12 cellular contexts compared by ENCODE assay signal in the genomic region with DNA sequence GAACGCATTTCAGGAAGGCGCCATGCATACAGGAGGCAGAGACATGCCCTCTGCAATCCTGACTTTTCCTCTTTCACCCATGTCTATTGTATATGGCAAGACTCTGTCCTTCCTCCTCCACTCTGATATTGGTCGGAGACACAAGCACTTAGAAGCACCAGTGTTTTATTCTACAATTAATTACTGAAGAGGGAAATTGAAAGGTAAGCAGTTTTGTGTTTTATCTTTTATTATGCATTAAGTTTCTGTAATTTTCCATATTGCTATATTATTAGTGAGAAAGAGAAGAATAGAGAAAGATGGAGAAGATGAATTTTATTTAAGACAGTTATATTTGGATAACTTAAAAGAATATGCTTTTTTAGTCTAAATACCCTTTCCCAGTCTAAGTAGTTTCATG. TPM values are rescaled to one million over a fixed set of nuclear protein-coding genes. Genes with fewer than 3 reads are reported as not detected.
DNase-seq lines count a peak whose midpoint lies in the region; ATAC-seq, FAIRE-seq and TF ChIP-seq lines count a peak whose summit lies in the region.
"Had no signal": no experiment of that assay in that cellular context is flagged by ENCODE, and none has a peak within 500 bp of the region (broad histone marks: within the 10 kb centered on the region; RNA-seq: fewer than 3 reads in every experiment).

No MANE protein-coding gene starts in this region.

- no peaks in the 10 kb centered on the region for H3K36me3 ChIP-seq in cardiac muscle cell
- H3K36me3 ChIP-seq in OCI-LY1 (ENCODE audit: insufficient read depth, low read length), result peaks cover 6% of the 10 kb centered on the region; the same call in 1 of the 2 replicates
- no peaks in the 10 kb centered on the region for H3K36me3 ChIP-seq in endocrine pancreas (ENCODE audit: control insufficient read depth, insufficient read depth, low read length)
- no peaks in the 10 kb centered on the region for H3K36me3 ChIP-seq in effector memory CD4-positive, alpha-beta T cell (ENCODE audit: control insufficient read depth, insufficient read depth, low read length)

- no peak overlapping the region for H2AFZ ChIP-seq in OCI-LY1 (ENCODE audit: low read length)

- intact Hi-C loops in right cardiac atrium (cut with DNase I), result no loop called here

- no peaks in the 10 kb centered on the region for H3F3A ChIP-seq in OCI-LY1 (ENCODE audit: insufficient read depth, low read length)

- no peaks in the 10 kb centered on the region for H3K9me3 ChIP-seq in cardiac muscle cell (ENCODE audit: low read depth)
- no peaks in the 10 kb centered on the region for H3K9me3 ChIP-seq in right cardiac atrium (ENCODE audit: control insufficient read depth, low read length)
- no peaks in the 10 kb centered on the region for H3K9me3 ChIP-seq in OCI-LY1 (ENCODE audit: low read length)
- no peaks in the 10 kb centered on the region for H3K9me3 ChIP-seq in endocrine pancreas (ENCODE audit: control insufficient read depth, low read length)
- no peaks in the 10 kb centered on the region for H3K9me3 ChIP-seq in effector memory CD4-positive, alpha-beta T cell (ENCODE audit: control insufficient read depth, low read length)

- H3K27ac ChIP-seq in cardiac muscle cell (peak overlapping the region; percentile 85), right cardiac atrium (ENCODE audit: low read length) (no peak overlapping the region), OCI-LY1 (ENCODE audit: low read depth, low read length, poor library complexity, severe bottlenecking) (peak overlapping the region; percentile 66)
- no peak overlapping the region for H3K27ac ChIP-seq in effector memory CD4-positive, alpha-beta T cell (ENCODE audit: insufficient read depth, low read length, poor library complexity, severe bottlenecking)
- H3K27ac ChIP-seq: epithelial cell of prostate had no signal

- DNase-seq in cardiac muscle cell (ENCODE audit: low read depth in 1 of 2, low spot score in 1 of 2) (no peak), right cardiac atrium (no peak), frontal cortex (ENCODE audit: low spot score in 2 of 2) (no peak)
- no peak for DNase-seq in stimulated activated effector memory CD8-positive, alpha-beta T cell treated with anti-CD3 and anti-CD28 coated beads, Interleukin-12 subunit alpha, Interleukin-12 subunit beta, amount 100 ng/mL, for 72 hours (ENCODE audit: low spot score in 2 of 2)
- DNase-seq in effector memory CD4-positive, alpha-beta T cell, result no peak
- DNase-seq in activated CD4-positive, alpha-beta T cell treated with anti-CD3 and anti-CD28 coated beads for 48 hours, result no peak
- DNase-seq: activated CD4-positive, alpha-beta T cell treated with anti-CD3 and anti-CD28 coated beads, Interleukin-2, amount 50 U/mL, for 48 hours had no signal

- H3K9me3 Mint-ChIP-seq in stimulated activated effector memory CD8-positive, alpha-beta T cell treated with anti-CD3 and anti-CD28 coated beads, Interleukin-12 subunit alpha, Interleukin-12 subunit beta, amount 100 ng/mL, for 72 hours, result no peaks in the 10 kb centered on the region
- H3K9me3 Mint-ChIP-seq: activated T-helper 1 cell treated with anti-CD3 and anti-CD28 coated beads, Interleukin-12 subunit alpha, Interleukin-12 subunit beta, Interleukin-2, Interleukin-4 antibody, amounts not matched to agents 30 ng/mL and 10 ng/mL and 1 ng/mL, durations not matched to agents 14 hours and 24 hours and 36 hours had no signal

- no peak for ATAC-seq in right cardiac atrium
- no peak for ATAC-seq in stimulated activated effector memory CD8-positive, alpha-beta T cell treated with anti-CD3 and anti-CD28 coated beads, Interleukin-12 subunit alpha, Interleukin-12 subunit beta, amount 100 ng/mL, for 72 hours
- ATAC-seq: Panc1 had no signal

- FAIRE-seq in frontal cortex (lab: Jason Lieb, UNC), result no peak

- H4K20me1 ChIP-seq in OCI-LY1 (ENCODE audit: insufficient read depth, low read length), result 0 out of 2 replicates have a peak, but pooled peaks cover 3% of the 10 kb centered on the region

- H3K79me2 ChIP-seq in OCI-LY1 (ENCODE audit: insufficient read depth, low read length), result peaks cover 99% of the 10 kb centered on the region

- peaks cover 54% of the 10 kb centered on the region for H3K4me1 ChIP-seq in cardiac muscle cell (ENCODE audit: low read depth)
- H3K4me1 ChIP-seq in right cardiac atrium (ENCODE audit: control insufficient read depth, insufficient read depth, low read length), result peaks cover 37% of the 10 kb centered on the region
- peaks cover 100% of the 10 kb centered on the region for H3K4me1 ChIP-seq in OCI-LY1 (ENCODE audit: insufficient read depth, low read length, severe bottlenecking)
- H3K4me1 ChIP-seq in endocrine pancreas (ENCODE audit: control insufficient read depth, insufficient read depth, low read length), result peaks cover 21% of the 10 kb centered on the region
- peaks cover 38% of the 10 kb centered on the region for H3K4me1 ChIP-seq in effector memory CD4-positive, alpha-beta T cell (ENCODE audit: control insufficient read depth, insufficient read depth, low read length, poor library complexity, severe bottlenecking)

- H3K27me3 ChIP-seq in cardiac muscle cell (no peaks in the 10 kb centered on the region), right cardiac atrium (ENCODE audit: control insufficient read depth, insufficient read depth) (no peaks in the 10 kb centered on the region), OCI-LY1 (ENCODE audit: insufficient read depth, low read length) (no peaks in the 10 kb centered on the region), endocrine pancreas (ENCODE audit: control insufficient read depth, insufficient read depth, low read length) (no peaks in the 10 kb centered on the region)
- no peaks in the 10 kb centered on the region for H3K27me3 ChIP-seq in effector memory CD4-positive, alpha-beta T cell (replicated peaks; ENCODE audit: control insufficient read depth, insufficient read depth, low read length, poor library complexity, severe bottlenecking)

- WGBS in right cardiac atrium, result 81% methylated on average over 3 of the region's 3 CpGs

- no peak for TF ChIP-seq CTCF in cardiac muscle cell (IDR thresholded peaks at IDR 0.05; ENCODE audit: low read depth, low read length)
- TF ChIP-seq CTCF in OCI-LY1 (IDR thresholded peaks at IDR 0.05; ENCODE audit: low read length), result no peak

- peak overlapping the region; percentile 56 for H3K4me2 ChIP-seq in OCI-LY1 (ENCODE audit: low read length)

- H3K4me3 ChIP-seq in cardiac muscle cell, result no peak overlapping the region
- H3K4me3 ChIP-seq in right cardiac atrium (ENCODE audit: low read length), result no peak overlapping the region
- peak overlapping the region; percentile 42 for H3K4me3 ChIP-seq in OCI-LY1 (ENCODE audit: low read depth, low read length, poor library complexity, severe bottlenecking)
- H3K4me3 ChIP-seq in endocrine pancreas (ENCODE audit: control insufficient read depth, insufficient read depth, low read length), result peak overlapping the region; percentile 58
- H3K4me3 ChIP-seq in effector memory CD4-positive, alpha-beta T cell (ENCODE audit: insufficient read depth, low read depth, low read length, poor library complexity, severe bottlenecking), result no peak overlapping the region

- no peak overlapping the region for H3K9ac ChIP-seq in OCI-LY1 (ENCODE audit: low read length)
- no peak overlapping the region for H3K9ac ChIP-seq in endocrine pancreas (ENCODE audit: control insufficient read depth, insufficient read depth, low read length)

- H3K36me3 Mint-ChIP-seq in stimulated activated effector memory CD8-positive, alpha-beta T cell treated with anti-CD3 and anti-CD28 coated beads, Interleukin-12 subunit alpha, Interleukin-12 subunit beta, amount 100 ng/mL, for 72 hours, result peaks cover 12% of the 10 kb centered on the region

- peaks cover 84% of the 10 kb centered on the region for H3K4me1 Mint-ChIP-seq in stimulated activated effector memory CD8-positive, alpha-beta T cell treated with anti-CD3 and anti-CD28 coated beads, Interleukin-12 subunit alpha, Interleukin-12 subunit beta, amount 100 ng/mL, for 72 hours

- H3K9me2 ChIP-seq in OCI-LY1 (ENCODE audit: low read depth, low read length), result no peaks in the 10 kb centered on the region

- no peak overlapping the region for H3K4me3 Mint-ChIP-seq in stimulated activated effector memory CD8-positive, alpha-beta T cell treated with anti-CD3 and anti-CD28 coated beads, Interleukin-12 subunit alpha, Interleukin-12 subunit beta, amount 100 ng/mL, for 72 hours
- H3K4me3 Mint-ChIP-seq: activated T-helper 1 cell treated with anti-CD3 and anti-CD28 coated beads, Interleukin-12 subunit alpha, Interleukin-12 subunit beta, Interleukin-2, Interleukin-4 antibody, amounts not matched to agents 30 ng/mL and 10 ng/mL and 1 ng/mL, durations not matched to agents 14 hours and 24 hours and 36 hours had no signal

- peak overlapping the region; percentile 83 for H3K27ac Mint-ChIP-seq in stimulated activated effector memory CD8-positive, alpha-beta T cell treated with anti-CD3 and anti-CD28 coated beads, Interleukin-12 subunit alpha, Interleukin-12 subunit beta, amount 100 ng/mL, for 72 hours
- H3K27ac Mint-ChIP-seq: activated T-helper 1 cell treated with anti-CD3 and anti-CD28 coated beads, Interleukin-12 subunit alpha, Interleukin-12 subunit beta, Interleukin-2, Interleukin-4 antibody, amounts not matched to agents 30 ng/mL and 10 ng/mL and 1 ng/mL, durations not matched to agents 14 hours and 24 hours and 36 hours had no signal

RNA-seq across cellular contexts. Expression of gene ARID1B, which starts 13.5 kb away (rescaled TPM):
- total RNA-seq in cardiac muscle cell, result 33.7 and 72.7 TPM in 2 replicates
- 41.9 and 59.8 TPM in 2 replicates for polyA plus RNA-seq in cardiac muscle cell
- total RNA-seq in right cardiac atrium, result 10 to 100 TPM; 52.3 to 59.6 (median 54.2) TPM
- 18.3 TPM for polyA plus RNA-seq in right cardiac atrium
- total RNA-seq in frontal cortex, result 59.9 TPM

Comparison
In these comparisons a context has a peak if more than half of its experiments do, and no peak if none do; other contexts are left out.
1. H3K27ac ChIP-seq: peak in cardiac muscle cell (single experiment) and OCI-LY1 (single experiment); none in right cardiac atrium (single experiment) and effector memory CD4-positive, alpha-beta T cell (single experiment).
2. H3K4me3 ChIP-seq: peak in OCI-LY1 (single experiment) and endocrine pancreas (single experiment); none in cardiac muscle cell (single experiment), right cardiac atrium (single experiment) and effector memory CD4-positive, alpha-beta T cell (single experiment).